In genomic region chr16:82580293-82580900, GRCh38 we compare ENCODE assay signal across 8 cellular contexts. TPM values are rescaled to one million over a fixed set of nuclear protein-coding genes. Genes with fewer than 3 reads are reported as not detected.
DNase-seq lines count a peak whose midpoint lies in the region; ATAC-seq, FAIRE-seq and TF ChIP-seq lines count a peak whose summit lies in the region.

No MANE protein-coding gene starts in this region.

- no peaks in the 10 kb centered on the region for H3K36me3 ChIP-seq in Karpas-422 (ENCODE audit: insufficient read depth, low read length)
- H3K36me3 ChIP-seq in astrocyte (ENCODE audit: insufficient read depth, low read length): no peaks in the 10 kb centered on the region
- no peaks in the 10 kb centered on the region for H3K36me3 ChIP-seq in right lobe of liver

- no peaks in the 10 kb centered on the region for H3K36me3 Mint-ChIP-seq in astrocyte (ENCODE audit: low read depth, unreplicated experiment)

- H3K4me3 ChIP-seq in Karpas-422 (ENCODE audit: low read length): no peak overlapping the region
- no peak overlapping the region for H3K4me3 ChIP-seq in astrocyte (ENCODE audit: insufficient read depth, low read depth, low read length)
- no peak overlapping the region for H3K4me3 ChIP-seq in right lobe of liver

- no peak overlapping the region for H3K27ac ChIP-seq in Karpas-422 (ENCODE audit: low read length)
- H3K27ac ChIP-seq in astrocyte (ENCODE audit: low read depth, low read length): no peak overlapping the region
- H3K27ac ChIP-seq in right lobe of liver: no peak overlapping the region

- ATAC-seq in right lobe of liver (peak; percentile 59 to 76 (median 74)), GM19035 (IDR thresholded peaks at IDR 0.05; ENCODE audit: unreplicated experiment) (no peak)
- no peak for ATAC-seq in stimulated activated naive CD8-positive, alpha-beta T cell treated with anti-CD3 and anti-CD28 coated beads, Interleukin-15, amount 100 ng/mL, for 72 hours

- intact Hi-C loops in right lobe of liver (cut with DNase I): no loop called here

- H3K27me3 ChIP-seq in Karpas-422 (ENCODE audit: low read length) (no peaks in the 10 kb centered on the region), astrocyte (ENCODE audit: insufficient read depth, low read length) (peaks cover 3% of the 10 kb centered on the region), right lobe of liver (no peaks in the 10 kb centered on the region)

- no peak overlapping the region for H3K4me3 Mint-ChIP-seq in astrocyte (ENCODE audit: unreplicated experiment)
- H3K4me3 Mint-ChIP-seq in stimulated activated naive CD8-positive, alpha-beta T cell treated with anti-CD3 and anti-CD28 coated beads, Interleukin-15, amount 100 ng/mL, for 72 hours: no peak overlapping the region

- no peak overlapping the region for H3K4me2 ChIP-seq in Karpas-422 (ENCODE audit: low read depth, low read length, poor library complexity, severe bottlenecking)
- H3K4me2 ChIP-seq in astrocyte (ENCODE audit: low read length): no peak overlapping the region

- peak; percentile 31 for DNase-seq in COLO668 (lab: John Stamatoyannopoulos, UW; ENCODE audit: unreplicated experiment)
- DNase-seq in Karpas-422: peak; percentile 65
- peak; percentile 58 for DNase-seq in astrocyte (ENCODE audit: low read depth)
- DNase-seq in right lobe of liver: peak in 1 of 3 donors; percentile 29
- no peak for DNase-seq in H54 (ENCODE audit: insufficient read length, low spot score)
- no peak for DNase-seq in stimulated activated naive CD8-positive, alpha-beta T cell treated with anti-CD3 and anti-CD28 coated beads, Interleukin-15, amount 100 ng/mL, for 72 hours
- DNase-seq in activated CD4-positive, CD25-positive, alpha-beta regulatory T cell (lab: John Stamatoyannopoulos, UW): no peak

- H2AFZ ChIP-seq in Karpas-422 (ENCODE audit: low read length): no peak overlapping the region
- H2AFZ ChIP-seq in astrocyte (ENCODE audit: low read depth, low read length): no peak overlapping the region

- WGBS in right lobe of liver (ENCODE audit: insufficient coverage, low coverage, low lambda C conversion rate, missing lambda C conversion rate): 31% methylated on average over 9 of the region's 9 CpGs

- no peak overlapping the region for H3K27ac Mint-ChIP-seq in astrocyte (ENCODE audit: unreplicated experiment)
- H3K27ac Mint-ChIP-seq in stimulated activated naive CD8-positive, alpha-beta T cell treated with anti-CD3 and anti-CD28 coated beads, Interleukin-15, amount 100 ng/mL, for 72 hours: no peak overlapping the region

- peaks cover 19% of the 10 kb centered on the region for H3K27me3 Mint-ChIP-seq in astrocyte (ENCODE audit: low read depth, unreplicated experiment)
- peaks cover 10% of the 10 kb centered on the region for H3K27me3 Mint-ChIP-seq in stimulated activated naive CD8-positive, alpha-beta T cell treated with anti-CD3 and anti-CD28 coated beads, Interleukin-15, amount 100 ng/mL, for 72 hours

- peaks cover 7% of the 10 kb centered on the region for H3K4me1 Mint-ChIP-seq in astrocyte (ENCODE audit: low read depth, unreplicated experiment)
- H3K4me1 Mint-ChIP-seq in stimulated activated naive CD8-positive, alpha-beta T cell treated with anti-CD3 and anti-CD28 coated beads, Interleukin-15, amount 100 ng/mL, for 72 hours: no peaks in the 10 kb centered on the region

- H4K20me1 ChIP-seq in Karpas-422 (ENCODE audit: insufficient read depth, low read depth, low read length) (no peaks in the 10 kb centered on the region), astrocyte (ENCODE audit: insufficient read depth, low read length) (no peaks in the 10 kb centered on the region)

- H3K79me2 ChIP-seq in Karpas-422 (ENCODE audit: low read length) (no peaks in the 10 kb centered on the region), astrocyte (ENCODE audit: insufficient read depth, low read length) (no peaks in the 10 kb centered on the region)

- H3K9me3 Mint-ChIP-seq in astrocyte (ENCODE audit: unreplicated experiment): no peaks in the 10 kb centered on the region
- peaks cover 0 to 8% of the 10 kb centered on the region in 2 donors for H3K9me3 Mint-ChIP-seq in stimulated activated naive CD8-positive, alpha-beta T cell treated with anti-CD3 and anti-CD28 coated beads, Interleukin-15, amount 100 ng/mL, for 72 hours

- H3K9me3 ChIP-seq in Karpas-422 (ENCODE audit: low read length) (no peaks in the 10 kb centered on the region), astrocyte (ENCODE audit: insufficient read depth, low read depth, low read length) (no peaks in the 10 kb centered on the region), right lobe of liver (no peaks in the 10 kb centered on the region)

- no peaks in the 10 kb centered on the region for H3K9me2 ChIP-seq in Karpas-422 (replicated peaks; ENCODE audit: insufficient read depth, low read length)

- TF ChIP-seq POLR2A in right lobe of liver (IDR thresholded peaks at IDR 0.05): no peak
- TF ChIP-seq POLR2A in H54 (IDR thresholded peaks at IDR 0.05; ENCODE audit: low read depth, low read length): no peak

- TF ChIP-seq CTCF in astrocyte (IDR thresholded peaks at IDR 0.05; ENCODE audit: insufficient read depth, low read depth, low read length) (peak; percentile 25), right lobe of liver (IDR thresholded peaks at IDR 0.05) (peak; percentile 22 to 55 (median 38))

- no peak for FAIRE-seq in astrocyte (lab: Jason Lieb, UNC)
- no peak for FAIRE-seq in H54 (lab: Jason Lieb, UNC)

- no peak overlapping the region for H3K9ac ChIP-seq in Karpas-422 (ENCODE audit: low read length)
- H3K9ac ChIP-seq in astrocyte (ENCODE audit: low read length): no peak overlapping the region

- no peaks in the 10 kb centered on the region for H3K4me1 ChIP-seq in Karpas-422 (ENCODE audit: low read length)
- peaks cover 8% of the 10 kb centered on the region for H3K4me1 ChIP-seq in astrocyte (ENCODE audit: insufficient read depth, low read length)
- no peaks in the 10 kb centered on the region for H3K4me1 ChIP-seq in right lobe of liver

RNA-seq across cellular contexts. Expression of gene CDH13, which starts 46.4 kb away (rescaled TPM):
- total RNA-seq in Karpas-422 (2014; rRNA removed; shearing (Covaris generic); ENCODE audit: low replicate concordance): 0.56 and 0.79 TPM in 2 replicates
- total RNA-seq in astrocyte: 23.0 and 41.7 TPM in 2 replicates
- total RNA-seq in right lobe of liver: 1 to 10 TPM in 2 of 6 experiments, under 1 TPM in 4; 0.13 to 4.6 (median 0.49) TPM

Comparison
In these comparisons a context has a peak if more than half of its experiments do, and no peak if none do; other contexts are left out.
1. DNase-seq: peak in COLO668 (single experiment), Karpas-422 (single experiment) and astrocyte (single experiment); none in H54 (single experiment), stimulated activated naive CD8-positive, alpha-beta T cell treated with anti-CD3 and anti-CD28 coated beads, Interleukin-15, amount 100 ng/mL, for 72 hours (0 of 2) and activated CD4-positive, CD25-positive, alpha-beta regulatory T cell (0 of 4).
2. ATAC-seq: peak in right lobe of liver (4 of 4); none in GM19035 (single experiment) and stimulated activated naive CD8-positive, alpha-beta T cell treated with anti-CD3 and anti-CD28 coated beads, Interleukin-15, amount 100 ng/mL, for 72 hours (single experiment).